In genomic region chr17:73255671-73256181, GRCh38 we compare ENCODE assay signal across 8 cellular contexts. TPM values are rescaled to one million over a fixed set of nuclear protein-coding genes. Genes with fewer than 3 reads are reported as not detected.
DNase-seq lines count a peak whose midpoint lies in the region; TF ChIP-seq lines count a peak whose summit lies in the region.

No MANE protein-coding gene starts in this region.

- no peaks in the 10 kb centered on the region for H3K36me3 ChIP-seq in MG63
- H3K36me3 ChIP-seq in WERI-Rb-1 = no peaks in the 10 kb centered on the region
- no peaks in the 10 kb centered on the region for H3K36me3 ChIP-seq in breast epithelium

- H3K27me3 ChIP-seq in MG63 = no peaks in the 10 kb centered on the region
- no peaks in the 10 kb centered on the region for H3K27me3 ChIP-seq in WERI-Rb-1 (ENCODE audit: insufficient read depth, low read depth, severe bottlenecking)
- no peaks in the 10 kb centered on the region for H3K27me3 ChIP-seq in breast epithelium

- H3K9me3 ChIP-seq in MG63 (no peaks in the 10 kb centered on the region), WERI-Rb-1 (ENCODE audit: severe bottlenecking) (no peaks in the 10 kb centered on the region), breast epithelium (no peaks in the 10 kb centered on the region)

- H3K27ac ChIP-seq in WERI-Rb-1 (no peak overlapping the region), breast epithelium (no peak overlapping the region)

- TF ChIP-seq POLR2A in breast epithelium (IDR thresholded peaks at IDR 0.05) = no peak

- no peaks in the 10 kb centered on the region for H3K4me1 ChIP-seq in breast epithelium

- no peak overlapping the region for H3K4me3 ChIP-seq in MG63
- no peak overlapping the region for H3K4me3 ChIP-seq in WERI-Rb-1 (ENCODE audit: low read depth, low read length)
- no peak overlapping the region for H3K4me3 ChIP-seq in breast epithelium

- TF ChIP-seq CTCF in GM12872 (IDR thresholded peaks at IDR 0.05; ENCODE audit: insufficient read depth, low read depth, low read length) (peak; percentile 97), WERI-Rb-1 (IDR thresholded peaks at IDR 0.05; ENCODE audit: low read depth, low read length) (peak; percentile 99), breast epithelium (IDR thresholded peaks at IDR 0.05) (peak; percentile 93 to 99 (median 98))

- in situ Hi-C loops in ACHN (cut with HindIII; ENCODE audit: low pct_ligation_motif_present, low pct_unique_long_range_greater_than_20kb, low sequenced_read_pairs) = no loop called here

- DNase-seq in ACHN = peak; percentile 36
- peak; percentile 42 for DNase-seq in MG63
- peak; percentile 69 for DNase-seq in WERI-Rb-1
- DNase-seq in breast epithelium (ENCODE audit: low spot score in 2 of 2) = no peak
- peak; percentile 79 for DNase-seq in kidney tubule cell (ENCODE audit: low spot score)
- DNase-seq in stimulated activated CD4-positive, alpha-beta T cell treated with anti-CD3 and anti-CD28 coated beads, Interleukin-4, amount 100 ng/mL, for 48 hours (ENCODE audit: low read depth in 2 of 2) = peak; percentile 38 to 44
- DNase-seq in NCI-H226 = no peak

- intact Hi-C loops in breast epithelium (cut with DNase I; ENCODE audit: low total_unique reads) = loop anchor here (2.0 kb wide), 1 partner anchor 113 kb away; no protein-coding TSS in a partner anchor

RNA-seq across cellular contexts. Expression of gene CPSF4L, which starts 6.0 kb away (rescaled TPM):
- total RNA-seq in MG63 (2014; rRNA removed; shearing (Covaris generic); ENCODE audit: low replicate concordance) = not detected in 2 replicates
- under 1 TPM in 1 of 3 donors, not detected in 2; 0.29 TPM for total RNA-seq in breast epithelium

RNA-seq across cellular contexts. Expression of gene CDC42EP4, which starts 56.1 kb away (rescaled TPM):
- 37.7 and 52.4 TPM in 2 replicates for total RNA-seq in MG63 (2014; rRNA removed; shearing (Covaris generic); ENCODE audit: low replicate concordance)
- 100 to 1,000 TPM in 2 of 3 donors, 10 to 100 TPM in 1; 71.0 to 141 (median 112) TPM for total RNA-seq in breast epithelium

Comparison
In these comparisons a context has a peak if more than half of its experiments do, and no peak if none do; other contexts are left out.
1. DNase-seq: peak in ACHN (single experiment), MG63 (single experiment), WERI-Rb-1 (single experiment), kidney tubule cell (single experiment) and stimulated activated CD4-positive, alpha-beta T cell treated with anti-CD3 and anti-CD28 coated beads, Interleukin-4, amount 100 ng/mL, for 48 hours (2 of 2); none in breast epithelium (0 of 2) and NCI-H226 (single experiment).
2. Peak in every context shown above with its lines, with median percentiles within 50 percentile points of each other: CTCF ChIP-seq.